Comparison of ENCODE assay signal across 20 cellular contexts in genomic region chr16:7614022-7614795, GRCh38.
"Had no signal": no experiment of that assay in that cellular context is flagged by ENCODE, and none has a peak within 500 bp of the region (broad histone marks: within the 10 kb centered on the region; RNA-seq: fewer than 3 reads in every experiment).

No MANE protein-coding gene starts in this region.

- H3K27me3 ChIP-seq: colonic mucosa, esophagus muscularis mucosa, gastrocnemius medialis, heart right ventricle had no signal

- H3K27me3 Mint-ChIP-seq: naive B cell, type B pancreatic cell had no signal

- FAIRE-seq: islet of Langerhans, small intestine, urothelium cell line had no signal

- H3K9me3 Mint-ChIP-seq: nephron, type B pancreatic cell had no signal

- H3K4me3 Mint-ChIP-seq: endodermal cell, naive B cell, nephron, type B pancreatic cell had no signal

- H3K4me3 ChIP-seq: colonic mucosa, esophagus muscularis mucosa, gastrocnemius medialis, heart right ventricle, prostate gland had no signal

- H3K4me1 Mint-ChIP-seq: naive B cell had no signal

- H3K4me1 ChIP-seq: colonic mucosa, esophagus muscularis mucosa, parathyroid adenoma, prostate gland had no signal

- H3K9me3 ChIP-seq: colonic mucosa, esophagus muscularis mucosa, gastrocnemius medialis, heart right ventricle, prostate gland had no signal

- H3K27ac ChIP-seq: colonic mucosa, epithelial cell of prostate, esophagus muscularis mucosa, gastrocnemius medialis, heart right ventricle, parathyroid adenoma, prostate gland had no signal

- H3K36me3 ChIP-seq: colonic mucosa, esophagus muscularis mucosa, heart right ventricle, prostate gland had no signal

- H3K27ac Mint-ChIP-seq: endodermal cell, naive B cell, type B pancreatic cell had no signal

- DNase-seq: colonic mucosa; dermis blood vessel endothelial cell; endodermal cell; gastrocnemius medialis; heart right ventricle; hypothalamus; left cardiac atrium; mesendoderm; naive B cell; small intestine; stimulated activated CD4-positive, alpha-beta T cell treated with anti-CD3 and anti-CD28 coated beads, Interleukin-12 subunit alpha, Interleukin-12 subunit beta, amount 100 ng/mL, for 4 hours; stimulated activated naive CD4-positive, alpha-beta T cell treated with Interleukin-2 at 50 U/mL for 16 hours had no signal

- ATAC-seq: gastrocnemius medialis, left cardiac atrium had no signal

- H3K36me3 Mint-ChIP-seq: naive B cell, type B pancreatic cell had no signal
